ENCODE assay signal across 10 cellular contexts in genomic region chr1:200654660-200655059, GRCh38. TPM values are rescaled to one million over a fixed set of nuclear protein-coding genes. Genes with fewer than 3 reads are reported as not detected.
DNase-seq lines count a peak whose midpoint lies in the region; ATAC-seq and TF ChIP-seq lines count a peak whose summit lies in the region.
"Had no signal": no experiment of that assay in that cellular context is flagged by ENCODE, and none has a peak within 500 bp of the region (broad histone marks: within the 10 kb centered on the region; RNA-seq: fewer than 3 reads in every experiment).

No MANE protein-coding gene starts in this region.

- no peak for TF ChIP-seq CTCF in nephron progenitor cell (IDR thresholded peaks at IDR 0.05)

- peak; percentile 91 for ATAC-seq in HG03460 (IDR thresholded peaks at IDR 0.05; ENCODE audit: unreplicated experiment)

- H3K27me3 Mint-ChIP-seq in T-helper 2 cell treated with Interferon-gamma antibody and Interleukin-4, amounts not matched to agents 5 μg/mL and 100 μg/mL, for 36 hours (ENCODE audit: low read depth): no peaks in the 10 kb centered on the region
- H3K27me3 Mint-ChIP-seq in nephron progenitor cell (ENCODE audit: low read depth, poor library complexity): peaks cover 4% of the 10 kb centered on the region
- H3K27me3 Mint-ChIP-seq in activated naive CD4-positive, alpha-beta T cell treated with anti-CD3 and anti-CD28 coated beads for 36 hours (ENCODE audit: low read depth): no peaks in the 10 kb centered on the region

- peaks cover 18% of the 10 kb centered on the region; the same call in 1 of the 2 replicates for H3K36me3 ChIP-seq in GM23248 (ENCODE audit: low read depth)

- H3K27me3 ChIP-seq in GM23248 (replicated peaks; ENCODE audit: insufficient read depth): no peaks in the 10 kb centered on the region

- in situ Hi-C loops in GM23248 (cut with MboI): no loop called here

- no peaks in the 10 kb centered on the region for H3K9me2 ChIP-seq in GM23248 (ENCODE audit: insufficient read depth)

- H3F3A ChIP-seq in GM23248 (ENCODE audit: insufficient read depth): no peaks in the 10 kb centered on the region; the same call in 1 of the 2 replicates

- H3K27ac Mint-ChIP-seq in T-helper 2 cell treated with Interferon-gamma antibody and Interleukin-4, amounts not matched to agents 5 μg/mL and 100 μg/mL, for 36 hours: peak overlapping the region; percentile 50
- peak overlapping the region; percentile 93 for H3K27ac Mint-ChIP-seq in nephron progenitor cell
- no peak overlapping the region for H3K27ac Mint-ChIP-seq in activated naive CD4-positive, alpha-beta T cell treated with anti-CD3 and anti-CD28 coated beads for 36 hours

- H3K4me1 ChIP-seq in GM23248 (ENCODE audit: insufficient read depth): peaks cover 14% of the 10 kb centered on the region

- no peak for DNase-seq in T-helper 2 cell treated with Interferon-gamma antibody and Interleukin-4, amounts not matched to agents 5 μg/mL and 100 μg/mL, for 36 hours (ENCODE audit: low spot score)
- no peak for DNase-seq in T-helper 2 cell
- DNase-seq in GM23248: peak; percentile 18
- no peak for DNase-seq in nephron progenitor cell
- DNase-seq in NCI-H526 (lab: John Stamatoyannopoulos, UW): no peak
- no peak for DNase-seq in nucleus accumbens (lab: John Stamatoyannopoulos, UW)
- DNase-seq in activated naive CD4-positive, alpha-beta T cell treated with anti-CD3 and anti-CD28 coated beads for 36 hours: no peak
- DNase-seq: activated CD4-positive, CD25-positive, alpha-beta regulatory T cell treated with anti-CD3 and anti-CD28 coated beads, Interleukin-2, amount 50 U/mL, for 72 hours; central memory CD4-positive, alpha-beta T cell had no signal

- H3K79me2 ChIP-seq in GM23248 (ENCODE audit: insufficient read depth): 0 out of 2 replicates have a peak, but pooled peaks cover under 1% of the 10 kb centered on the region

- no peak overlapping the region for H3K4me2 ChIP-seq in GM23248 (ENCODE audit: unreplicated experiment)

- H3K27ac ChIP-seq in GM23248: no peak overlapping the region

- no peak overlapping the region for H3K9ac ChIP-seq in GM23248

- H3K4me3 ChIP-seq in GM23248: no peak overlapping the region

- CTCF ChIA-PET in activated naive CD4-positive, alpha-beta T cell treated with anti-CD3 and anti-CD28 coated beads for 36 hours (lab: Charles Lee): no interaction called here

- intact Hi-C loops in activated naive CD4-positive, alpha-beta T cell treated with anti-CD3 and anti-CD28 coated beads for 36 hours (cut with micrococcal nuclease): no loop called here

- H3K9me3 Mint-ChIP-seq in T-helper 2 cell treated with Interferon-gamma antibody and Interleukin-4, amounts not matched to agents 5 μg/mL and 100 μg/mL, for 36 hours: no peaks in the 10 kb centered on the region
- no peaks in the 10 kb centered on the region for H3K9me3 Mint-ChIP-seq in nephron progenitor cell
- no peaks in the 10 kb centered on the region for H3K9me3 Mint-ChIP-seq in activated naive CD4-positive, alpha-beta T cell treated with anti-CD3 and anti-CD28 coated beads for 36 hours

- no peak overlapping the region for H3K4me3 Mint-ChIP-seq in T-helper 2 cell treated with Interferon-gamma antibody and Interleukin-4, amounts not matched to agents 5 μg/mL and 100 μg/mL, for 36 hours
- H3K4me3 Mint-ChIP-seq in nephron progenitor cell: no peak overlapping the region
- no peak overlapping the region for H3K4me3 Mint-ChIP-seq in activated naive CD4-positive, alpha-beta T cell treated with anti-CD3 and anti-CD28 coated beads for 36 hours

- H2AFZ ChIP-seq in GM23248: no peak overlapping the region

- H3K9me3 ChIP-seq in GM23248 (ENCODE audit: low read depth): no peaks in the 10 kb centered on the region

- 96 to 98% methylated on average over 5 of the region's 5 CpGs for WGBS in GM23248 (ENCODE audit: low coverage in 1 of 2, low lambda C conversion rate in 2 of 2, missing lambda C conversion rate in 2 of 2), 2 experiments

- H3K4me1 Mint-ChIP-seq in T-helper 2 cell treated with Interferon-gamma antibody and Interleukin-4, amounts not matched to agents 5 μg/mL and 100 μg/mL, for 36 hours (ENCODE audit: low read depth): peaks cover 21% of the 10 kb centered on the region
- peaks cover 11% of the 10 kb centered on the region for H3K4me1 Mint-ChIP-seq in nephron progenitor cell
- H3K4me1 Mint-ChIP-seq in activated naive CD4-positive, alpha-beta T cell treated with anti-CD3 and anti-CD28 coated beads for 36 hours (ENCODE audit: low read depth): peaks cover 17% of the 10 kb centered on the region

- peaks cover 40% of the 10 kb centered on the region for H3K36me3 Mint-ChIP-seq in T-helper 2 cell treated with Interferon-gamma antibody and Interleukin-4, amounts not matched to agents 5 μg/mL and 100 μg/mL, for 36 hours (ENCODE audit: low read depth)
- peaks cover 62% of the 10 kb centered on the region for H3K36me3 Mint-ChIP-seq in nephron progenitor cell (ENCODE audit: low read depth)
- H3K36me3 Mint-ChIP-seq in activated naive CD4-positive, alpha-beta T cell treated with anti-CD3 and anti-CD28 coated beads for 36 hours (ENCODE audit: low read depth): peaks cover 32% of the 10 kb centered on the region

- H4K20me1 ChIP-seq in GM23248 (ENCODE audit: insufficient read depth): no peaks in the 10 kb centered on the region

RNA-seq across cellular contexts. Expression of gene DDX59, which starts 15.0 kb away (rescaled TPM):
- 14.2 and 19.2 TPM in 2 replicates for total RNA-seq in GM23248 (2014; rRNA removed; shearing (Covaris generic))
- 11.8 and 12.2 TPM in 2 replicates for polyA plus RNA-seq in GM23248 (2016; fragmentation: Nextera tagmentation; extraction: Ambion mirVana)
- 10 to 100 TPM; 20.9 to 22.7 TPM for total RNA-seq in activated naive CD4-positive, alpha-beta T cell treated with anti-CD3 and anti-CD28 coated beads for 36 hours

RNA-seq across cellular contexts. Expression of gene KIF14, which starts 34.1 kb away (rescaled TPM):
- 5.1 and 5.4 TPM in 2 replicates for total RNA-seq in GM23248 (2014; rRNA removed; shearing (Covaris generic))
- polyA plus RNA-seq in GM23248 (2016; fragmentation: Nextera tagmentation; extraction: Ambion mirVana): 2.2 and 2.3 TPM in 2 replicates
- 10 to 100 TPM; 16.4 to 16.9 TPM for total RNA-seq in activated naive CD4-positive, alpha-beta T cell treated with anti-CD3 and anti-CD28 coated beads for 36 hours
